In genomic region chr4:147104768-147105167, GRCh38 we compare ENCODE assay signal across 23 cellular contexts.
"Had no signal": no experiment of that assay in that cellular context is flagged by ENCODE, and none has a peak within 500 bp of the region (broad histone marks: within the 10 kb centered on the region; RNA-seq: fewer than 3 reads in every experiment).

No MANE protein-coding gene starts in this region.

- H2AFZ ChIP-seq: parathyroid adenoma had no signal

- DNase-seq: activated B cell treated with CpG ODN at 0.5 μM for 24 hours; activated CD4-positive, alpha-beta T cell treated with anti-CD3 and anti-CD28 coated beads for 48 hours; activated CD8-positive, alpha-beta T cell treated with anti-CD3 and anti-CD28 coated beads for 36 hours; activated naive CD4-positive, alpha-beta T cell treated with Interleukin-2 at 50 U/mL for 16 hours; activated T-cell treated with anti-CD3 and anti-CD28 coated beads, Interleukin-2, amount 50 U/mL, for 24 hours; anterior cingulate cortex; cerebellar nuclear complex; effector CD4-positive, alpha-beta T cell; heart right ventricle; left ventricle myocardium superior; natural killer cell; sigmoid colon; stimulated activated CD8-positive, alpha-beta memory T cell treated with anti-CD3 and anti-CD28 coated beads, Interleukin-4, amount 100 ng/mL, for 48 hours; stimulated activated naive CD8-positive, alpha-beta T cell treated with anti-CD3 and anti-CD28 coated beads, Interleukin-15, Interleukin-2, amounts not matched to agents 100 U/mL and 50 U/mL, for 24 hours; T-helper 1 cell; T-helper 9 cell; trophoblast cell had no signal

- H3K4me1 Mint-ChIP-seq: activated B cell treated with CpG ODN at 0.5 μM for 24 hours, memory B cell, natural killer cell had no signal

- H3K4me3 Mint-ChIP-seq: activated B cell treated with CpG ODN at 0.5 μM for 24 hours; activated CD8-positive, alpha-beta T cell treated with anti-CD3 and anti-CD28 coated beads for 36 hours; activated T-cell treated with anti-CD3 and anti-CD28 coated beads, Interleukin-2, amount 50 U/mL, for 24 hours; memory B cell; natural killer cell had no signal

- H3K79me2 ChIP-seq: parathyroid adenoma had no signal

- H3K9me3 ChIP-seq: gastroesophageal sphincter, heart right ventricle, sigmoid colon, suprapubic skin, vagina had no signal

- H3K9me3 Mint-ChIP-seq: activated B cell treated with CpG ODN at 0.5 μM for 24 hours; activated CD8-positive, alpha-beta T cell treated with anti-CD3 and anti-CD28 coated beads for 36 hours; activated T-cell treated with anti-CD3 and anti-CD28 coated beads, Interleukin-2, amount 50 U/mL, for 24 hours; activated T-helper 2 cell treated with anti-CD3 and anti-CD28 coated beads, Interferon-gamma antibody, Interleukin-2, Interleukin-4, amounts not matched to agents 10 μg/mL and 5 μg/mL and 100 μg/mL, durations not matched to agents 14 hours and 24 hours and 36 hours; memory B cell; natural killer cell had no signal

- ATAC-seq: activated CD8-positive, alpha-beta T cell treated with anti-CD3 and anti-CD28 coated beads for 36 hours; gastroesophageal sphincter; left ventricle myocardium superior; natural killer cell; stimulated activated naive CD8-positive, alpha-beta T cell treated with anti-CD3 and anti-CD28 coated beads, Interleukin-15, Interleukin-2, amounts not matched to agents 100 U/mL and 50 U/mL, for 24 hours had no signal

- H3K4me3 ChIP-seq: gastroesophageal sphincter, heart right ventricle, sigmoid colon, suprapubic skin, vagina had no signal

- H3K36me3 ChIP-seq: gastroesophageal sphincter, heart right ventricle, sigmoid colon, suprapubic skin, vagina had no signal

- H3K27me3 ChIP-seq: gastroesophageal sphincter, heart right ventricle, sigmoid colon, suprapubic skin, vagina had no signal

- H3K27ac Mint-ChIP-seq: activated B cell treated with CpG ODN at 0.5 μM for 24 hours; activated CD8-positive, alpha-beta T cell treated with anti-CD3 and anti-CD28 coated beads for 36 hours; activated T-cell treated with anti-CD3 and anti-CD28 coated beads, Interleukin-2, amount 50 U/mL, for 24 hours; activated T-helper 2 cell treated with anti-CD3 and anti-CD28 coated beads, Interferon-gamma antibody, Interleukin-2, Interleukin-4, amounts not matched to agents 10 μg/mL and 5 μg/mL and 100 μg/mL, durations not matched to agents 14 hours and 24 hours and 36 hours; memory B cell; natural killer cell had no signal

- H3K36me3 Mint-ChIP-seq: memory B cell, natural killer cell had no signal

- H3K27ac ChIP-seq: gastroesophageal sphincter, parathyroid adenoma, suprapubic skin had no signal

- H3K4me1 ChIP-seq: parathyroid adenoma had no signal
